Comparison of ENCODE assay signal across 16 cellular contexts in genomic region chr5:113223831-113224604, GRCh38.
A peak's percentile ranks its signal among the peaks of the same experiment; 100 is the strongest.
DNase-seq lines count a peak whose midpoint lies in the region; ATAC-seq and TF ChIP-seq lines count a peak whose summit lies in the region.
"Had no signal": no experiment of that assay in that cellular context is flagged by ENCODE, and none has a peak within 500 bp of the region (broad histone marks: within the 10 kb centered on the region; RNA-seq: fewer than 3 reads in every experiment).

No MANE protein-coding gene starts in this region.

- H3K4me3 Mint-ChIP-seq in osteocyte (ENCODE audit: unreplicated experiment) = no peak overlapping the region

- H3K27me3 ChIP-seq in SJSA1 (replicated peaks) (no peaks in the 10 kb centered on the region), HAP-1 (ENCODE audit: low read depth) (no peaks in the 10 kb centered on the region)

- ATAC-seq in HG02852 (IDR thresholded peaks at IDR 0.05; ENCODE audit: unreplicated experiment) (no peak), HG03135 (IDR thresholded peaks at IDR 0.05; ENCODE audit: unreplicated experiment) (no peak)
- ATAC-seq: HCT116 had no signal

- DNase-seq in M059J (ENCODE audit: low read depth) (peak; percentile 59), SJSA1 (ENCODE audit: low read depth in 1 of 2, low spot score in 2 of 2) (peak; percentile 75 to 86), foreskin melanocyte (peak; percentile 66), osteocyte (ENCODE audit: extremely low spot score, unreplicated experiment) (no peak), HAP-1 (ENCODE audit: low spot score in 2 of 2) (no peak)
- DNase-seq in activated CD4-positive, alpha-beta T cell treated with anti-CD3 and anti-CD28 coated beads, Interleukin-2, amount 50 U/mL, for 4 hours = no peak
- DNase-seq: DND-41, KBM-7, NCI-H1436 treated with DMSO at 0.1 percent for 48 hours, NCI-H2081, NCI-H510A, NCI-H774 had no signal

- no peaks in the 10 kb centered on the region for H3K9me3 Mint-ChIP-seq in osteocyte (ENCODE audit: unreplicated experiment)

- no peak for TF ChIP-seq CTCF in osteocyte (IDR thresholded peaks at IDR 0.05)

- in situ Hi-C loops in HAP-1 (cut with MboI; ENCODE audit: low sequenced_read_pairs) = no loop called here

- H3K36me3 Mint-ChIP-seq in osteocyte (ENCODE audit: unreplicated experiment) = no peaks in the 10 kb centered on the region

- peak overlapping the region; percentile 57 for H3K27ac Mint-ChIP-seq in osteocyte (ENCODE audit: unreplicated experiment)

- H3K4me3 ChIP-seq in SJSA1 = no peak overlapping the region
- no peak overlapping the region for H3K4me3 ChIP-seq in HAP-1

- peak overlapping the region; percentile 81 for H3K27ac ChIP-seq in SJSA1
- H3K27ac ChIP-seq: C4-2B had no signal

- H3K9me3 ChIP-seq in SJSA1 (replicated peaks) (no peaks in the 10 kb centered on the region), HAP-1 (0 out of 2 replicates have a peak, but pooled peaks cover 2% of the 10 kb centered on the region)

- H3K27me3 Mint-ChIP-seq in osteocyte (ENCODE audit: unreplicated experiment) = no peaks in the 10 kb centered on the region

- H3K4me1 ChIP-seq in SJSA1 (replicated peaks) = peaks cover 66% of the 10 kb centered on the region
- peaks cover 13% of the 10 kb centered on the region for H3K4me1 ChIP-seq in HAP-1

- peaks cover 25% of the 10 kb centered on the region for H3K4me1 Mint-ChIP-seq in osteocyte (ENCODE audit: unreplicated experiment)

- H3K36me3 ChIP-seq in SJSA1 (no peaks in the 10 kb centered on the region), HAP-1 (replicated peaks) (no peaks in the 10 kb centered on the region)

Comparison
In these comparisons a context has a peak if more than half of its experiments do, and no peak if none do; other contexts are left out.
1. DNase-seq: peak in M059J (single experiment), SJSA1 (2 of 2) and foreskin melanocyte (single experiment); none in osteocyte (single experiment), activated CD4-positive, alpha-beta T cell treated with anti-CD3 and anti-CD28 coated beads, Interleukin-2, amount 50 U/mL, for 4 hours (0 of 2) and HAP-1 (0 of 2).